In the genomic region with DNA sequence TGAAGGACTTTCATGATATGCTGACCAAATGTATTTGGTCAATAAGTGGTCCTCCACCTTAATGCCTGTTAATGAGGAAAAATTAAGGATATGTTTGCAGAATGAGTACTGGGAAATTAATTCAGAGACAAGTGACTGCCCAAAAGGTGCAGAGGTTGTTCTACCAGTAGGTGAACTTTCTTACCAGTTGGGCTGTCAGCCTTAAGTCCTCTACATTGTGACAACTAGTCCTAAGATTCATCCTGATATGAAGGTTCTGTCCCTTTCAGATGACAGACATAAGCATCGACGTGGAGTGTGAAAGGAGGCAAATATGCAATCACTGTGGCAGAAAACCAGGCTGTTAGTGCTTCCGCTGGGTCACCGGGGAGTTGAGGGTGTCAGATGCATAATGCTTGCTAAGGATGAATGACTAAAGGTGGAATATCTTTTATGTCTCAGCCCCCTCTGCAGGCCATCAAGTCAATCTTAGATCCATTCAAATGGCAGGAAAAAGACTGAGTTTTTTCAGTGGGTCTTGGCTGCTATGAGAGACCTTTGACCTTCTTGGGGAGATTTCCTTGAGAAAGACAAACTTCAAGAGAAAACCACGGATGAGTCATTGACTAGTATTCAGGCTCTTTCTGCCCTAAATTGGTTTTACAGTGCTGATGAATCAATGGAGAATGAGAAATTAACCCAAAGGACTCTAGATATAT, we compare ENCODE assay signal across 8 cellular contexts.
DNase-seq lines count a peak whose midpoint lies in the region; ATAC-seq and TF ChIP-seq lines count a peak whose summit lies in the region.

No MANE protein-coding gene starts in this region.

- H2AFZ ChIP-seq in HCT116 (ENCODE audit: low read depth, low read length, poor library complexity, severe bottlenecking), result peak overlapping the region; percentile 36

- H4K20me1 ChIP-seq in HCT116 (ENCODE audit: insufficient read depth), result no peaks in the 10 kb centered on the region

- peak; percentile 94 for ATAC-seq in HCT116

- peak; percentile 79 for TF ChIP-seq RAD21 in HCT116 (IDR thresholded peaks at IDR 0.05; ENCODE audit: low read depth)

- DNase-seq in NCI-H82 (lab: John Stamatoyannopoulos, UW) (peak; percentile 54), NCI-H82 treated with DMSO at 0.1 percent for 48 hours (lab: John Stamatoyannopoulos, UW; ENCODE audit: unreplicated experiment) (no peak), HCT116 (ENCODE audit: low read depth, low spot score) (peak; percentile 70), NCI-H1436 (lab: John Stamatoyannopoulos, UW) (peak; percentile 58), brain pericyte (ENCODE audit: low read depth, low spot score) (peak; percentile 61), skeletal muscle cell (ENCODE audit: low read depth) (peak; percentile 88), dermis blood vessel endothelial cell (no peak), ecto neural progenitor cell (ENCODE audit: low spot score) (no peak)

- TF ChIP-seq CTCF in HCT116 (IDR thresholded peaks at IDR 0.05 in 2 of 3, conservative IDR thresholded peaks at IDR 0.05 in 1 of 3; ENCODE audit: borderline replicate concordance in 1 of 3, insufficient read depth in 1 of 3, low read depth in 2 of 3, low read length in 2 of 3), result peak; percentile 23 to 53 (median 42); a peak in 4 of 6 replicates

- intact Hi-C loops in HCT116 (cut with micrococcal nuclease), result loop anchor here (1.0 kb wide), 1 partner anchor 318 kb away; no protein-coding TSS in a partner anchor

- no peak overlapping the region for H3K4me3 ChIP-seq in HCT116 (replicated peaks in 1 of 2; ENCODE audit: low read depth in 1 of 2, low read length in 2 of 2)
- no peak overlapping the region for H3K4me3 ChIP-seq in skeletal muscle cell (ENCODE audit: low read depth, low read length)

- H3K9me3 ChIP-seq in HCT116 (ENCODE audit: control insufficient read depth in 1 of 2, insufficient read depth in 1 of 2, low read depth in 1 of 2, low read length in 2 of 2), result no peaks in the 10 kb centered on the region

- H3K4me1 ChIP-seq in HCT116 (ENCODE audit: control insufficient read depth in 1 of 2, insufficient read depth in 2 of 2, low read length in 2 of 2), result peaks cover 5 to 14% of the 10 kb centered on the region in 2 experiments; a peak in 3 of 4 replicates

- POLR2A ChIA-PET in HCT116 (lab: Charles Lee), result no interaction called here

- CTCF ChIA-PET in HCT116 (lab: Charles Lee), result no interaction called here

- no peak for TF ChIP-seq POLR2A in HCT116 (IDR thresholded peaks at IDR 0.05; ENCODE audit: borderline replicate concordance, extremely low read depth, insufficient read depth, insufficient read length)

- RAD21 ChIA-PET in HCT116 (lab: Charles Lee; ENCODE audit: low non-redundant PET in 1 of 2, low total read pairs in 2 of 2, uncharacterized antibody in 2 of 2, unreplicated experiment in 2 of 2), result no interaction called here

- peak overlapping the region; percentile 39 for H3K4me2 ChIP-seq in HCT116 (ENCODE audit: low read length)

- H3K9ac ChIP-seq in HCT116 (ENCODE audit: low read length), result no peak overlapping the region

- no TSS peak for BruUV-seq in HCT116 (replicated peaks; lab: Mats Ljungman, UMichigan)

- no peaks in the 10 kb centered on the region for H3K36me3 ChIP-seq in HCT116 (ENCODE audit: control insufficient read depth in 1 of 2, insufficient read depth in 2 of 2, low read length in 2 of 2)

- H3K27me3 ChIP-seq in HCT116 (ENCODE audit: insufficient read depth, low read length), result no peaks in the 10 kb centered on the region

- H3K79me2 ChIP-seq in HCT116 (ENCODE audit: insufficient read depth, low read length), result no peaks in the 10 kb centered on the region

- 0 out of 2 replicates have a peak, but pooled peaks cover 2% of the 10 kb centered on the region for H3K9me2 ChIP-seq in HCT116 (ENCODE audit: insufficient read depth)

- H3K27ac ChIP-seq in HCT116 (ENCODE audit: low read depth, low read length), result no peak overlapping the region

TF ChIP-seq in HCT116, 20 proteins besides CTCF, POLR2A, EP300 and RAD21:
- TF ChIP-seq CBX3 (IDR thresholded peaks at IDR 0.05; ENCODE audit: low read depth) (no peak), JUND (IDR thresholded peaks at IDR 0.05) (0 out of 2 replicates have a peak, but pooled peaks have one; percentile 9), SIN3A (IDR thresholded peaks at IDR 0.05; ENCODE audit: low read depth) (no peak), EGR1 (IDR thresholded peaks at IDR 0.05; ENCODE audit: low read depth) (no peak), YY1 (IDR thresholded peaks at IDR 0.05; ENCODE audit: extremely low read depth, insufficient replicate concordance, low read depth, low read length) (no peak), EZH2 (IDR thresholded peaks at IDR 0.05) (no peak), SRF (IDR thresholded peaks at IDR 0.05; ENCODE audit: low read depth) (no peak), FOSL1 (IDR thresholded peaks at IDR 0.05; ENCODE audit: low read depth) (0 out of 2 replicates have a peak, but pooled peaks have one; percentile 41)
- TF ChIP-seq, protein P1, sequence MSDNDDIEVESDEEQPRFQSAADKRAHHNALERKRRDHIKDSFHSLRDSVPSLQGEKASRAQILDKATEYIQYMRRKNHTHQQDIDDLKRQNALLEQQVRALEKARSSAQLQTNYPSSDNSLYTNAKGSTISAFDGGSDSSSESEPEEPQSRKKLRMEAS (IDR thresholded peaks at IDR 0.05), result no peak

Comparison
In these comparisons a context has a peak if more than half of its experiments do, and no peak if none do; other contexts are left out.
1. DNase-seq: peak in NCI-H82 (single experiment), HCT116 (single experiment), NCI-H1436 (single experiment), brain pericyte (single experiment) and skeletal muscle cell (single experiment); none in NCI-H82 treated with DMSO at 0.1 percent for 48 hours (single experiment), dermis blood vessel endothelial cell (single experiment) and ecto neural progenitor cell (single experiment).